Comparison of ENCODE assay signal across 8 cellular contexts in the genomic region with DNA sequence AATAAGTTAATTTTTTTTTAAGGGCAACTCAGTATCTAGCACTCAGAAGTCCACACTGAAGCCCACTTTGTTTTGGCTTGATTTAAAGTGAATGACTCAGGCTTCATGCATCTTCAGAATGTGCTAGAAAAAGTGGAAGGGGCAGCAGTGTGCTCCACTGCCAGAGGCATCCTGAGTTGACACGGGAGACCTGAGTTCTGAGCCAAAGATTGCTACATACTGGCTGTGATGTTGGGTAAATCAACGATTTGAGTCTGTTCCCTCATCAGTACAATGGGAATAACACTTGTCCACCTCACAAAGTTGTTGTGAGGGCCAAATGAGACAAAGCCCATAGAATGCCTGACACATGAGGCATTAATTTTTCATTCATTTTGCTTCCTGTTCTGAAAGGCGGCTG. TPM values are rescaled to one million over a fixed set of nuclear protein-coding genes. Genes with fewer than 3 reads are reported as not detected.
DNase-seq lines count a peak whose midpoint lies in the region; ATAC-seq lines count a peak whose summit lies in the region.

No MANE protein-coding gene starts in this region.

- H3K36me3 Mint-ChIP-seq in activated CD4-positive, alpha-beta T cell treated with anti-CD3 and anti-CD28 coated beads, Interleukin-2, amount 10 ng/mL, durations not matched to agents 24 days and 14 days (ENCODE audit: low read depth), result peaks cover 55% of the 10 kb centered on the region
- H3K36me3 Mint-ChIP-seq in activated CD4-positive, alpha-beta memory T cell treated with anti-CD3 and anti-CD28 coated beads, Interleukin-2, amount 10 ng/mL, durations not matched to agents 7 days and 5 days (ENCODE audit: low read depth), result peaks cover 55% of the 10 kb centered on the region

- H3K27ac Mint-ChIP-seq in activated CD4-positive, alpha-beta T cell treated with anti-CD3 and anti-CD28 coated beads, Interleukin-2, amount 10 ng/mL, durations not matched to agents 24 days and 14 days, result peak overlapping the region; percentile 94
- H3K27ac Mint-ChIP-seq in activated CD4-positive, alpha-beta memory T cell treated with anti-CD3 and anti-CD28 coated beads, Interleukin-2, amount 10 ng/mL, durations not matched to agents 7 days and 5 days, result peak overlapping the region; percentile 92

- POLR2A ChIA-PET in activated CD4-positive, alpha-beta memory T cell treated with anti-CD3 and anti-CD28 coated beads, Interleukin-2, amount 10 ng/mL, durations not matched to agents 7 days and 5 days (lab: Charles Lee), result interaction anchor here (0.7 to 11.0 kb wide), 10 partner anchors 9 to 803 kb away, joined by 3 to 133 read pairs (median 4); a partner anchor contains a TSS

- H3K4me3 Mint-ChIP-seq in activated CD4-positive, alpha-beta T cell treated with anti-CD3 and anti-CD28 coated beads, Interleukin-2, amount 10 ng/mL, durations not matched to agents 24 days and 14 days, result no peak overlapping the region
- no peak overlapping the region for H3K4me3 Mint-ChIP-seq in activated CD4-positive, alpha-beta memory T cell treated with anti-CD3 and anti-CD28 coated beads, Interleukin-2, amount 10 ng/mL, durations not matched to agents 7 days and 5 days

- no peak for ATAC-seq in HG02884 (IDR thresholded peaks at IDR 0.05; ENCODE audit: unreplicated experiment)

- intact Hi-C loops in activated CD4-positive, alpha-beta T cell treated with anti-CD3 and anti-CD28 coated beads, Interleukin-2, amount 10 ng/mL, durations not matched to agents 24 days and 14 days (cut with micrococcal nuclease), result loop anchor here (1.0 to 5.0 kb wide), 4 partner anchors 19 to 288 kb away; a partner anchor contains a TSS

- peaks cover 30% of the 10 kb centered on the region for H3K4me1 Mint-ChIP-seq in activated CD4-positive, alpha-beta T cell treated with anti-CD3 and anti-CD28 coated beads, Interleukin-2, amount 10 ng/mL, durations not matched to agents 24 days and 14 days
- H3K4me1 Mint-ChIP-seq in activated CD4-positive, alpha-beta memory T cell treated with anti-CD3 and anti-CD28 coated beads, Interleukin-2, amount 10 ng/mL, durations not matched to agents 7 days and 5 days, result peaks cover 41% of the 10 kb centered on the region

- DNase-seq in activated CD4-positive, alpha-beta T cell treated with anti-CD3 and anti-CD28 coated beads, Interleukin-2, amount 10 ng/mL, durations not matched to agents 24 days and 14 days, result no peak
- DNase-seq in activated CD4-positive, alpha-beta T cell treated with anti-CD3 and anti-CD28 coated beads for 48 hours, result no peak
- DNase-seq in activated CD4-positive, alpha-beta memory T cell treated with anti-CD3 and anti-CD28 coated beads, Interleukin-2, amount 10 ng/mL, durations not matched to agents 7 days and 5 days, result no peak
- DNase-seq in glomerular visceral epithelial cell (ENCODE audit: extremely low spot score), result peak; percentile 85
- peak; percentile 99 for DNase-seq in renal cortical epithelial cell (ENCODE audit: low read depth)
- DNase-seq in NK-92 (lab: John Stamatoyannopoulos, UW; ENCODE audit: unreplicated experiment), result no peak
- no peak for DNase-seq in DMS114 treated with DMSO at 0.1 percent for 48 hours (lab: John Stamatoyannopoulos, UW; ENCODE audit: unreplicated experiment)

- CTCF ChIA-PET in activated CD4-positive, alpha-beta memory T cell treated with anti-CD3 and anti-CD28 coated beads, Interleukin-2, amount 10 ng/mL, durations not matched to agents 7 days and 5 days (lab: Charles Lee), result interaction anchor here (0.8 to 3.0 kb wide), 6 partner anchors 13 to 60 kb away, joined by 3 to 13 read pairs (median 8); a partner anchor contains a TSS

- H3K27me3 Mint-ChIP-seq in activated CD4-positive, alpha-beta T cell treated with anti-CD3 and anti-CD28 coated beads, Interleukin-2, amount 10 ng/mL, durations not matched to agents 24 days and 14 days, result no peaks in the 10 kb centered on the region
- no peaks in the 10 kb centered on the region for H3K27me3 Mint-ChIP-seq in activated CD4-positive, alpha-beta memory T cell treated with anti-CD3 and anti-CD28 coated beads, Interleukin-2, amount 10 ng/mL, durations not matched to agents 7 days and 5 days

- H3K9me3 Mint-ChIP-seq in activated CD4-positive, alpha-beta T cell treated with anti-CD3 and anti-CD28 coated beads, Interleukin-2, amount 10 ng/mL, durations not matched to agents 24 days and 14 days, result no peaks in the 10 kb centered on the region
- no peaks in the 10 kb centered on the region for H3K9me3 Mint-ChIP-seq in activated CD4-positive, alpha-beta memory T cell treated with anti-CD3 and anti-CD28 coated beads, Interleukin-2, amount 10 ng/mL, durations not matched to agents 7 days and 5 days

RNA-seq across cellular contexts. Expression of a gene that starts 19.0 kb away (rescaled TPM):
- total RNA-seq in activated CD4-positive, alpha-beta T cell treated with anti-CD3 and anti-CD28 coated beads, Interleukin-2, amount 10 ng/mL, durations not matched to agents 24 days and 14 days, result 38.7 and 39.4 TPM in 2 replicates
- total RNA-seq in activated CD4-positive, alpha-beta memory T cell treated with anti-CD3 and anti-CD28 coated beads, Interleukin-2, amount 10 ng/mL, durations not matched to agents 7 days and 5 days, result 10 to 100 TPM; 43.6 to 46.0 TPM
- 53.5 and 76.2 TPM in 2 replicates for total RNA-seq in renal cortical epithelial cell

RNA-seq across cellular contexts. Expression of a gene that starts 19.2 kb away (rescaled TPM):
- 27.7 and 29.6 TPM in 2 replicates for total RNA-seq in activated CD4-positive, alpha-beta T cell treated with anti-CD3 and anti-CD28 coated beads, Interleukin-2, amount 10 ng/mL, durations not matched to agents 24 days and 14 days
- total RNA-seq in activated CD4-positive, alpha-beta memory T cell treated with anti-CD3 and anti-CD28 coated beads, Interleukin-2, amount 10 ng/mL, durations not matched to agents 7 days and 5 days, result 10 to 100 TPM; 11.5 to 12.8 TPM
- total RNA-seq in renal cortical epithelial cell, result 15.4 and 17.7 TPM in 2 replicates

RNA-seq across cellular contexts. Expression of a gene that starts 34.6 kb away (rescaled TPM):
- total RNA-seq in activated CD4-positive, alpha-beta T cell treated with anti-CD3 and anti-CD28 coated beads, Interleukin-2, amount 10 ng/mL, durations not matched to agents 24 days and 14 days, result 29.7 and 32.3 TPM in 2 replicates
- 10 to 100 TPM; 34.2 to 34.8 TPM for total RNA-seq in activated CD4-positive, alpha-beta memory T cell treated with anti-CD3 and anti-CD28 coated beads, Interleukin-2, amount 10 ng/mL, durations not matched to agents 7 days and 5 days
- 31.8 and 135 TPM in 2 replicates for total RNA-seq in renal cortical epithelial cell

RNA-seq across cellular contexts. Expression of a gene that starts 34.8 kb away (rescaled TPM):
- 17.4 and 18.0 TPM in 2 replicates for total RNA-seq in activated CD4-positive, alpha-beta T cell treated with anti-CD3 and anti-CD28 coated beads, Interleukin-2, amount 10 ng/mL, durations not matched to agents 24 days and 14 days
- 10 to 100 TPM; 14.2 to 14.3 TPM for total RNA-seq in activated CD4-positive, alpha-beta memory T cell treated with anti-CD3 and anti-CD28 coated beads, Interleukin-2, amount 10 ng/mL, durations not matched to agents 7 days and 5 days
- total RNA-seq in renal cortical epithelial cell, result 10.4 and 15.6 TPM in 2 replicates

Comparison
In these comparisons a context has a peak if more than half of its experiments do, and no peak if none do; other contexts are left out.
1. DNase-seq: peak in glomerular visceral epithelial cell (single experiment) and renal cortical epithelial cell (single experiment); none in activated CD4-positive, alpha-beta T cell treated with anti-CD3 and anti-CD28 coated beads, Interleukin-2, amount 10 ng/mL, durations not matched to agents 24 days and 14 days (single experiment), activated CD4-positive, alpha-beta T cell treated with anti-CD3 and anti-CD28 coated beads for 48 hours (single experiment), activated CD4-positive, alpha-beta memory T cell treated with anti-CD3 and anti-CD28 coated beads, Interleukin-2, amount 10 ng/mL, durations not matched to agents 7 days and 5 days (single experiment), NK-92 (single experiment) and DMS114 treated with DMSO at 0.1 percent for 48 hours (single experiment).